In the genomic region with DNA sequence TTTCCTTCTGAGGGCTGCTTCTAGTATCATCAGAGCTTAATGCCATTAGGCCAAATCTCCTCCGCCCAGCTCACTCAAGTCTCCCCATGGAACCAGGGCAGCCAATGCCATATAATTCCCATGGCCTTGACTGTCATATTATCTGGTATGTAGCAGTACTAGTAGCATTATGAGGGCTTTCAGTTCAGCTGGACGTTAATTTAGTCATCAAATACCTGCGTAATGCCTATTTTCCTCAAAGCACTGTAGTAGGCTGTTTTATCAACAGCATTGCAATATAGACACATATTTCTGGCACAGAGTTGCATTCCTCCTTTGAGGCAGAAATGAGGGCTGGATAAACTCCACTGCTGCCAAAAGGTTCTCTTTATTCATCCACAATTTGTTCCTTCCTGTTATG, we compare ENCODE assay signal across 8 cellular contexts. TPM values are rescaled to one million over a fixed set of nuclear protein-coding genes. Genes with fewer than 3 reads are reported as not detected.
A peak's percentile ranks its signal among the peaks of the same experiment; 100 is the strongest.
DNase-seq lines count a peak whose midpoint lies in the region; ATAC-seq, FAIRE-seq and TF ChIP-seq lines count a peak whose summit lies in the region.

No MANE protein-coding gene starts in this region.

- H3K4me3 ChIP-seq in GM06990 (replicated peaks; ENCODE audit: low read depth, low read length): peak overlapping the region; percentile 79
- H3K4me3 ChIP-seq in gastrocnemius medialis: peak overlapping the region; percentile 86 to 96 (median 92)

- no peaks in the 10 kb centered on the region for H3K9me3 ChIP-seq in gastrocnemius medialis

- peaks cover 35 to 37% of the 10 kb centered on the region in 2 donors for H3K4me1 ChIP-seq in gastrocnemius medialis

- POLR2A ChIA-PET in T-cell (lab: Charles Lee): no interaction called here
- POLR2A ChIA-PET in GM10248 (lab: Yijun Ruan, JAX): no interaction called here

- peak overlapping the region; percentile 97 to 99 (median 98) for H3K27ac ChIP-seq in gastrocnemius medialis

- TF ChIP-seq POLR2A in gastrocnemius medialis (IDR thresholded peaks at IDR 0.05) (no peak), erythroblast (IDR thresholded peaks at IDR 0.05; ENCODE audit: low read length) (no peak)

- CTCF ChIA-PET in T-cell (lab: Charles Lee) (no interaction called here), GM10248 (lab: Yijun Ruan, JAX) (interaction anchor here (1.3 to 2.4 kb wide), 3 partner anchors 16 to 21 kb away, joined by 3 to 7 read pairs (median 7); no protein-coding TSS in a partner anchor)

- H3K27me3 ChIP-seq in GM06990 (replicated peaks; ENCODE audit: control insufficient read depth, insufficient read depth, low read length) (no peaks in the 10 kb centered on the region), gastrocnemius medialis (no peaks in the 10 kb centered on the region)

- H3K27ac Mint-ChIP-seq in T-cell: peak overlapping the region; percentile 94

- ATAC-seq in T-cell (replicated peaks in 1 of 4): no peak
- ATAC-seq in gastrocnemius medialis: no peak
- ATAC-seq in HG02938 (IDR thresholded peaks at IDR 0.05; ENCODE audit: unreplicated experiment): no peak

- TF ChIP-seq CTCF in GM06990 (IDR thresholded peaks at IDR 0.05; ENCODE audit: insufficient read depth, low read length, poor library complexity, severe bottlenecking) (no peak), gastrocnemius medialis (IDR thresholded peaks at IDR 0.05 in 4 of 5, conservative IDR thresholded peaks at IDR 0.05 in 1 of 5) (no peak), GM10248 (IDR thresholded peaks at IDR 0.05; ENCODE audit: control extremely low read depth, extremely low read depth, low read depth, missing control alignments) (no peak)

- no peak for FAIRE-seq in HTR-8/SVneo (lab: Jason Lieb, UNC)

- intact Hi-C loops in gastrocnemius medialis (cut with DNase I; ENCODE audit: low total_unique reads): loop anchor here (1.0 to 10.0 kb wide), 4 partner anchors 76 to 543 kb away; a partner anchor contains a TSS

- in situ Hi-C loops in gastrocnemius medialis (cut with MboI; ENCODE audit: low sequenced_read_pairs in 4 of 4): loop anchor here in 2 of 4 donors (25.0 kb wide), 2 partner anchors 143 to 243 kb away; a partner anchor contains a TSS

- H3K4me1 Mint-ChIP-seq in T-cell: peaks cover 51 to 73% (median 64%) of the 10 kb centered on the region in 3 donors

- H3K36me3 Mint-ChIP-seq in T-cell: peaks cover 21% of the 10 kb centered on the region

- H3K9me3 Mint-ChIP-seq in T-cell: peaks cover 0 to 4% (median 0%) of the 10 kb centered on the region in 3 donors

- H3K27me3 Mint-ChIP-seq in T-cell: no peaks in the 10 kb centered on the region

- H3K36me3 ChIP-seq in GM06990 (ENCODE audit: control insufficient read depth, insufficient read depth, low read length) (no peaks in the 10 kb centered on the region; the same call in 1 of the 2 replicates), gastrocnemius medialis (peaks cover 0 to 9% of the 10 kb centered on the region in 2 donors)

- DNase-seq in GM06990 (ENCODE audit: extremely low read depth, insufficient read length) (no peak), T-cell (no peak), fibroblast of peridontal ligament (ENCODE audit: extremely low read depth) (peak; percentile 71), gastrocnemius medialis (no peak), GM10248 (ENCODE audit: extremely low spot score) (no peak), erythroblast (lab: John Stamatoyannopoulos, UW) (no peak), HTR-8/SVneo (ENCODE audit: insufficient read length, low spot score) (no peak)

- peak overlapping the region; percentile 96 to 97 (median 97) for H3K4me3 Mint-ChIP-seq in T-cell

RNA-seq across cellular contexts. Expression of a gene that starts 1.7 kb away (rescaled TPM):
- 10 to 100 TPM; 29.7 to 39.8 (median 33.3) TPM for total RNA-seq in T-cell
- total RNA-seq in gastrocnemius medialis: 10 to 100 TPM; 28.7 to 39.7 (median 32.9) TPM

RNA-seq across cellular contexts. Expression of a gene that starts 1.8 kb away (rescaled TPM):
- total RNA-seq in T-cell (under 1 TPM in 4 of 5 donors, not detected in 1; 0.13 to 0.44 (median 0.25) TPM), gastrocnemius medialis (not detected)

RNA-seq across cellular contexts. Expression of a gene that starts 57.0 kb away (rescaled TPM):
- total RNA-seq in T-cell (1 to 10 TPM in 3 of 5 donors, under 1 TPM in 2; 0.44 to 3.3 (median 1.1) TPM), gastrocnemius medialis (not detected)
